In the genomic region with DNA sequence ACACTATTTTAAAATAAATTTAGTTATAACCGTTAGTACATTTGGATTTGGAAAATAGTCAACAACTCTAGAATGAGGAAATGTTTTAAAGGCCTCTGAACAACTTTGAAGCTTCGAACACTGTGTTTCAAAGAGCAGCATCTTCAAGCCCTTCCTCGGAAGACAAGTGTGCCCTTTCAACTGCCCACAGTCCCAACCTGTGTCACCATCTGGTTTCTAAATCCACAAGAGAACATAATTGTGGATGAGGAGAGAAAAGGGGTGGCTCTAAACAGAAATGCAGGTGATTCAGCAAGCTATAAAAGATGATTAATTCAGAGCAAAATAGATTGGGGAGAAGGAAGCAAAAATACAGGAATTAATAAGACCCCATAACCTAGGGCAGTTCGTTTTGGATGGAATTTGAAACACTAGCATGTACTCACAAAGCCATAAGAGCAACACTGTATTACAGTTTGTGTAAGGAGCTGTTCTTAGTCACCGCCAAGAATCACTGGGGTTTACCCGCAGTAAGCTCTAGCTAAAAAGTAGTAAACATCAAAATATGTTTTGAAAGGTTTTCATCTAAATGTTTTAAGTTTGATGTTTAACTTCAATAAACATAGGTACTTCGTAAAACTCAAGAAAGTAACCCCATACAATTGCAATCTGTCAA, we compare ENCODE assay signal across 10 cellular contexts.
"Had no signal": no experiment of that assay in that cellular context is flagged by ENCODE, and none has a peak within 500 bp of the region (broad histone marks: within the 10 kb centered on the region; RNA-seq: fewer than 3 reads in every experiment).

No MANE protein-coding gene starts in this region.

- ATAC-seq: left lobe of liver, pancreas, T-cell had no signal

- DNase-seq: central memory CD4-positive, alpha-beta T cell; midbrain; pancreas; Right ventricle myocardium superior; stimulated activated CD4-positive, alpha-beta T cell treated with anti-CD3 and anti-CD28 coated beads, Interleukin-1b, Interleukin-23, amount 100 ng/mL, for 48 hours; T1000; trophoblast cell had no signal

- H3K27me3 Mint-ChIP-seq: brain, T-cell had no signal

- H3K27ac Mint-ChIP-seq: brain had no signal

- H3K4me1 Mint-ChIP-seq: brain had no signal

- H3K4me3 Mint-ChIP-seq: brain, T-cell had no signal
